Comparison of ENCODE assay signal across 9 cellular contexts in the genomic region with DNA sequence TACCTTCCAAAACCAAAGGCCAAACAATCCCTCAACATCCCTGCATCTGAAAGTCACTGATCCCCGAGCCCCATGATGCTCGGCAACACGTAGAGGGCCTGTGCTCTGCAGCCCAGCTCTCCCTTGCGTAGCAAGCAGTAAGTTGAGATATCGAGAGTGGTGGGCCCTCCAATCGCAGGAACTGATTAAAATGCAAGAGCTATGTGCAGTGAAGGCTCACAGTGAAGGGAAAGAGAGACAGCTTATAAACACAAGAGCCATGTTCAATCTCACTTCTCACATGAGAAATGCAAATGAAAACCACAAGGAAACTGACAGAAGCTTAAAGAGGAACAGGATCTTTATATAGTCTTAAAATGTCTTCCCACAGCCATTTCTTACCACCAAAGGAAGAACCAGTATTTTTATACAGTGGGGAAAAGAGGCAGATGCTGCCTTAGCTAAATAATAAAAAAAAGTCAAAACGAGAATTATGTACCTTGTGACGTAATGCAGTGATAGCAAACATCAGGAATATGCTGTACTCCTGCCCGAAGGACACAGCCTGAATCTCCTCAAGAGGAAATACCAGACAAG. TPM values are rescaled to one million over a fixed set of nuclear protein-coding genes. Genes with fewer than 3 reads are reported as not detected.
DNase-seq lines count a peak whose midpoint lies in the region; ATAC-seq and TF ChIP-seq lines count a peak whose summit lies in the region.
"Had no signal": no experiment of that assay in that cellular context is flagged by ENCODE, and none has a peak within 500 bp of the region (broad histone marks: within the 10 kb centered on the region; RNA-seq: fewer than 3 reads in every experiment).

No MANE protein-coding gene starts in this region.

- TF ChIP-seq POLR2A in body of pancreas (IDR thresholded peaks at IDR 0.05) = no peak
- no peak for TF ChIP-seq POLR2A in stomach (IDR thresholded peaks at IDR 0.05)

- peak; percentile 67 for ATAC-seq in HG03460 (IDR thresholded peaks at IDR 0.05; ENCODE audit: unreplicated experiment)
- peak; percentile 84 for ATAC-seq in body of pancreas

- WGBS in body of pancreas, 2 donors = 63 to 78% methylated on average over 9 of the region's 9 CpGs
- WGBS in stomach, 5 donors = 78 to 88% (median 84%) methylated on average over 9 of the region's 9 CpGs

- intact Hi-C loops in body of pancreas (cut with DNase I) (no loop called here), stomach (cut with DNase I; ENCODE audit: low total_unique reads) (no loop called here)

- no peaks in the 10 kb centered on the region for H3K27me3 ChIP-seq in body of pancreas
- H3K27me3 ChIP-seq in stomach = no peaks in the 10 kb centered on the region

- no peak for TF ChIP-seq CTCF in GM12864 (IDR thresholded peaks at IDR 0.05; ENCODE audit: low read depth, low read length, missing control alignments)
- TF ChIP-seq CTCF in GM20000 (IDR thresholded peaks at IDR 0.05; ENCODE audit: extremely low read depth, missing control alignments) = no peak
- no peak for TF ChIP-seq CTCF in body of pancreas (IDR thresholded peaks at IDR 0.05)
- no peak for TF ChIP-seq CTCF in stomach (IDR thresholded peaks at IDR 0.05)

- H3K4me1 ChIP-seq in body of pancreas (peaks cover 16% of the 10 kb centered on the region), stomach (no peaks in the 10 kb centered on the region)

- H3K36me3 ChIP-seq in body of pancreas (replicated peaks in 1 of 2; ENCODE audit: insufficient read depth in 1 of 2, low read depth in 2 of 2) (peaks cover 0 to 26% of the 10 kb centered on the region in 2 donors), stomach (peaks cover 33 to 100% (median 99%) of the 10 kb centered on the region in 4 donors)

- H3K9me3 ChIP-seq in body of pancreas = no peaks in the 10 kb centered on the region
- no peaks in the 10 kb centered on the region for H3K9me3 ChIP-seq in stomach

- H3K4me3 ChIP-seq in GM12864 (ENCODE audit: low read depth, low read length) = peak overlapping the region; percentile 13
- H3K4me3 ChIP-seq in body of pancreas = no peak overlapping the region
- no peak overlapping the region for H3K4me3 ChIP-seq in stomach

- no peak for TF ChIP-seq EP300 in stomach (IDR thresholded peaks at IDR 0.05)

- H3K27ac ChIP-seq in body of pancreas = peak overlapping the region in 2 of 4 donors; percentile 59 to 77
- H3K27ac ChIP-seq in stomach = no peak overlapping the region

- DNase-seq in GM12864 (ENCODE audit: low read depth) = peak; percentile 95
- peak; percentile 69 for DNase-seq in GM20000 (ENCODE audit: low spot score)
- peak; percentile 16 to 56 (median 36) for DNase-seq in body of pancreas
- no peak for DNase-seq in stimulated activated naive CD4-positive, alpha-beta T cell (lab: John Stamatoyannopoulos, UW)
- DNase-seq in SK-N-DZ (ENCODE audit: low spot score) = no peak
- DNase-seq in stomach = no peak
- no peak for DNase-seq in NCI-H2227 (lab: John Stamatoyannopoulos, UW; ENCODE audit: unreplicated experiment)

RNA-seq across cellular contexts. Expression of a gene that starts 24.6 kb away (rescaled TPM):
- total RNA-seq in body of pancreas = 10 to 100 TPM in 1 of 2 donors, 1 to 10 TPM in 1; 7.5 to 27.7 TPM
- polyA plus RNA-seq in SK-N-DZ (2014; cell fraction: cytosol; rRNA removed) = 20.0 and 24.9 TPM in 2 replicates
- 12.4 and 20.6 TPM in 2 replicates for polyA plus RNA-seq in SK-N-DZ (2014; cell fraction: nucleus; rRNA removed)
- total RNA-seq in stomach = 10 to 100 TPM in 2 of 5 donors, 1 to 10 TPM in 3; 4.0 to 13.4 (median 4.9) TPM
- 10 to 100 TPM; 13.6 to 18.5 (median 16.6) TPM for polyA plus RNA-seq in stomach

RNA-seq across cellular contexts. Expression of a gene that starts 27.3 kb away (rescaled TPM):
- 10 to 100 TPM; 26.7 to 30.4 TPM for total RNA-seq in body of pancreas
- 17.2 and 19.4 TPM in 2 replicates for polyA plus RNA-seq in SK-N-DZ (2014; cell fraction: cytosol; rRNA removed)
- 17.9 and 18.9 TPM in 2 replicates for polyA plus RNA-seq in SK-N-DZ (2014; cell fraction: nucleus; rRNA removed)
- total RNA-seq in stomach = 10 to 100 TPM; 33.9 to 96.7 (median 35.6) TPM
- 10 to 100 TPM in 1 of 3 donors, 1 to 10 TPM in 2; 7.9 to 15.2 (median 8.4) TPM for polyA plus RNA-seq in stomach

RNA-seq across cellular contexts. Expression of a gene that starts 28.0 kb away (rescaled TPM):
- total RNA-seq in body of pancreas (not detected), stomach (not detected)
- polyA plus RNA-seq in SK-N-DZ (2014; cell fraction: cytosol; rRNA removed) = not detected in 2 replicates
- polyA plus RNA-seq in SK-N-DZ (2014; cell fraction: nucleus; rRNA removed) = not detected in 2 replicates
- polyA plus RNA-seq in stomach = not detected
- total RNA-seq: posterior vena cava had no signal

Comparison
In these comparisons a context has a peak if more than half of its experiments do, and no peak if none do; other contexts are left out.
1. DNase-seq: peak in GM12864 (single experiment), GM20000 (single experiment) and body of pancreas (4 of 4); none in stimulated activated naive CD4-positive, alpha-beta T cell (0 of 6), SK-N-DZ (single experiment), stomach (single experiment) and NCI-H2227 (single experiment).